In the genomic region with DNA sequence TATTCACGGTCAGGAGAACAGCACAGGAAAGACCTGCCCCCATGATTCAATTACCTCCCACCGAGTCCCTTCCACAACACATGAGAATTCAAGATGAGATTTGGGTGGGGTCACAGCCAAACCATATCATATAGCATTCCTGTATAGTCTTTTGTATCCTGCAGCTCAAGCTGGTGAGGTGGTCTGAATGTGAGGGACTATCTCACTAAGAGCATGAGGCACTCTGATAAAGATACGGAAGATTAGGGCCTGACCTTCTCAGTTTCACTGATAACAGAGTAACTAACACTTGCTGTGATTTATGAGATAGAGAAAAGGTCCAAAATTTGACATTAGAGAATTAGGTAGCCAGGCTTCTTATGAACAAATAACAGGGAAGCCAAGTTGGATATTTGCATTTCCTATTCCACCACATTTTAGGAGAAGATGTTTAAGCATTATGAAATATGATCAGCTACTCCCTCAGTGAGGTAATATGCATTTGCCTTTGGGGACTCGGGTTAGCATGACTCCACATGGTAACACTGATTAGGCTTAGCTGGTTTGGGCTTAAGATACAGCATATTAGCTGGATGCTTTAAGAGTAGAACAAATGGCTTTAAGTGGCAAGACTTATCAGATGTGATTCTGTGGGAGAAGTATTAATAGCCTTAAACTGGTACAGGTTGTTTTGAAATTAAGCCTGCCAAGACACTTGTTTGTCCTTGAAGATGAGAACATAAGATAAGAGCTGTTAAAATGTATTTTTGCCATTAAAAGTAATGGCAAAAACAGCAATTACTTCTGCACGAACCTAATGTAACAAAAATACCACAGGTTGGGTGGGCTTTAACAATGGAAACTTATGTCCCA, we compare ENCODE assay signal across 17 cellular contexts.
"Had no signal": no experiment of that assay in that cellular context is flagged by ENCODE, and none has a peak within 500 bp of the region (broad histone marks: within the 10 kb centered on the region; RNA-seq: fewer than 3 reads in every experiment).

No MANE protein-coding gene starts in this region.

- H3K4me1 ChIP-seq: breast epithelium, left lung, uterus had no signal

- H3K27me3 ChIP-seq: breast epithelium, left lung, uterus had no signal

- H3K4me3 ChIP-seq: breast epithelium, left lung, skin epidermis, uterus had no signal

- ATAC-seq: activated CD8-positive, alpha-beta T cell treated with anti-CD3 and anti-CD28 coated beads for 36 hours; activated naive CD8-positive, alpha-beta T cell treated with anti-CD3 and anti-CD28 coated beads, Interleukin-2, amount 50 U/mL, for 24 hours; activated T-cell treated with anti-CD3 and anti-CD28 coated beads, Interleukin-2, amount 50 U/mL, for 4 hours; activated T-helper 17 cell treated with anti-CD3 and anti-CD28 coated beads, Interleukin-2, amount 50 U/mL, for 72 hours; esophagus mucosa; left lung; sciatic nerve; stimulated activated effector memory CD8-positive, alpha-beta T cell treated with anti-CD3 and anti-CD28 coated beads, Interleukin-12 subunit alpha, Interleukin-12 subunit beta, amount 100 ng/mL, for 72 hours had no signal

- H3K9me3 ChIP-seq: breast epithelium, left lung, uterus had no signal

- H3K27ac ChIP-seq: breast epithelium, left lung, skin epidermis, uterus had no signal

- H3K36me3 ChIP-seq: breast epithelium, left lung, uterus had no signal

- DNase-seq: activated CD4-positive, alpha-beta T cell treated with anti-CD3 and anti-CD28 coated beads for 1 hour; activated CD4-positive, alpha-beta T cell treated with anti-CD3 and anti-CD28 coated beads, Interleukin-2, amount 10 ng/mL, durations not matched to agents 7 days and 5 days; activated CD8-positive, alpha-beta T cell treated with anti-CD3 and anti-CD28 coated beads for 36 hours; activated naive CD8-positive, alpha-beta T cell treated with anti-CD3 and anti-CD28 coated beads, Interleukin-2, amount 50 U/mL, for 24 hours; activated T-cell treated with anti-CD3 and anti-CD28 coated beads, Interleukin-2, amount 50 U/mL, for 4 hours; central memory CD4-positive, alpha-beta T cell; glutamatergic neuron; left lung; stimulated activated CD4-positive, alpha-beta T cell treated with anti-CD3 and anti-CD28 coated beads, Interleukin-12 subunit alpha, Interleukin-12 subunit beta, amount 100 ng/mL, for 4 hours; stimulated activated CD4-positive, alpha-beta T cell treated with anti-CD3 and anti-CD28 coated beads, Interleukin-4, amount 100 ng/mL, for 24 hours; uterus had no signal
